In genomic region chr14:75429562-75429961, GRCh38 we compare ENCODE assay signal across 9 cellular contexts. TPM values are rescaled to one million over a fixed set of nuclear protein-coding genes. Genes with fewer than 3 reads are reported as not detected.
DNase-seq lines count a peak whose midpoint lies in the region; ATAC-seq and FAIRE-seq lines count a peak whose summit lies in the region.
"Had no signal": no experiment of that assay in that cellular context is flagged by ENCODE, and none has a peak within 500 bp of the region (broad histone marks: within the 10 kb centered on the region; RNA-seq: fewer than 3 reads in every experiment).

No MANE protein-coding gene starts in this region.

- H3K9me3 Mint-ChIP-seq in T-cell: no peaks in the 10 kb centered on the region

- H3K4me1 ChIP-seq in right cardiac atrium (ENCODE audit: control insufficient read depth, insufficient read depth, low read length): peaks cover 11% of the 10 kb centered on the region

- no peak for DNase-seq in GM18507 (ENCODE audit: extremely low spot score, insufficient read length, low read depth)
- no peak for DNase-seq in T-cell
- DNase-seq in right cardiac atrium: no peak
- DNase-seq in skeletal muscle cell (ENCODE audit: low read depth): no peak
- DNase-seq in effector CD8-positive, alpha-beta T cell (lab: John Stamatoyannopoulos, UW): no peak
- DNase-seq in GDM1 (lab: John Stamatoyannopoulos, UW): no peak

- CTCF ChIA-PET in T-cell (lab: Charles Lee): no interaction called here

- H3K4me3 Mint-ChIP-seq in T-cell: peak overlapping the region; percentile 73 to 77 (median 74)

- H3K4me1 Mint-ChIP-seq in T-cell: peaks cover 7 to 12% (median 7%) of the 10 kb centered on the region in 3 donors

- H3K36me3 Mint-ChIP-seq in T-cell: peaks cover 3% of the 10 kb centered on the region

- peak; percentile 46 for FAIRE-seq in GM18507 (lab: Jason Lieb, UNC)

- H3K27me3 ChIP-seq in right cardiac atrium (ENCODE audit: control insufficient read depth, insufficient read depth): no peaks in the 10 kb centered on the region

- H3K27me3 Mint-ChIP-seq in T-cell: peaks cover 7 to 25% of the 10 kb centered on the region in 2 donors

- no peaks in the 10 kb centered on the region for H3K9me3 ChIP-seq in right cardiac atrium (ENCODE audit: control insufficient read depth, low read length)

- H3K27ac ChIP-seq in right cardiac atrium (ENCODE audit: low read length): peak overlapping the region; percentile 79

- intact Hi-C loops in right cardiac atrium (cut with DNase I): loop anchor here (5.0 to 10.0 kb wide), 3 partner anchors 112 to 117 kb away; no protein-coding TSS in a partner anchor

- WGBS in right cardiac atrium: 33% methylated on average over 1 of the region's 1 CpG

- POLR2A ChIA-PET in T-cell (lab: Charles Lee): no interaction called here

- H3K4me3 ChIP-seq in right cardiac atrium (ENCODE audit: low read length) (peak overlapping the region; percentile 95), skeletal muscle cell (ENCODE audit: low read depth, low read length) (peak overlapping the region; percentile 82)

- no peak overlapping the region for H3K27ac Mint-ChIP-seq in T-cell
- H3K27ac Mint-ChIP-seq: T-helper 1 cell treated with Interleukin-12 subunit alpha and Interleukin-12 subunit beta and Interleukin-4 antibody, amounts not matched to agents 30 μg/mL and 1 μg/mL, for 36 hours had no signal

- ATAC-seq in T-cell (replicated peaks in 1 of 4): no peak
- no peak for ATAC-seq in right cardiac atrium
- ATAC-seq in HG03571 (IDR thresholded peaks at IDR 0.05; ENCODE audit: unreplicated experiment): no peak
- ATAC-seq in GM21576 (IDR thresholded peaks at IDR 0.05; ENCODE audit: unreplicated experiment): no peak

RNA-seq across cellular contexts. Expression of gene JDP2, which starts 1.7 kb away (rescaled TPM):
- total RNA-seq in T-cell (under 1 TPM; 0.45 to 0.93 (median 0.76) TPM), right cardiac atrium (10 to 100 TPM; 28.3 to 42.2 (median 39.4) TPM)
- 39.2 TPM for polyA plus RNA-seq in right cardiac atrium

Comparison
In these comparisons a context has a peak if more than half of its experiments do, and no peak if none do; other contexts are left out.
1. RNA of gene JDP2, which starts 1.7 kb away (total RNA-seq): 28.3 to 42.2 TPM in right cardiac atrium; 0.45 to 0.93 TPM in T-cell; every median in the first group is over 10 times any median in the second.